In the genomic region with DNA sequence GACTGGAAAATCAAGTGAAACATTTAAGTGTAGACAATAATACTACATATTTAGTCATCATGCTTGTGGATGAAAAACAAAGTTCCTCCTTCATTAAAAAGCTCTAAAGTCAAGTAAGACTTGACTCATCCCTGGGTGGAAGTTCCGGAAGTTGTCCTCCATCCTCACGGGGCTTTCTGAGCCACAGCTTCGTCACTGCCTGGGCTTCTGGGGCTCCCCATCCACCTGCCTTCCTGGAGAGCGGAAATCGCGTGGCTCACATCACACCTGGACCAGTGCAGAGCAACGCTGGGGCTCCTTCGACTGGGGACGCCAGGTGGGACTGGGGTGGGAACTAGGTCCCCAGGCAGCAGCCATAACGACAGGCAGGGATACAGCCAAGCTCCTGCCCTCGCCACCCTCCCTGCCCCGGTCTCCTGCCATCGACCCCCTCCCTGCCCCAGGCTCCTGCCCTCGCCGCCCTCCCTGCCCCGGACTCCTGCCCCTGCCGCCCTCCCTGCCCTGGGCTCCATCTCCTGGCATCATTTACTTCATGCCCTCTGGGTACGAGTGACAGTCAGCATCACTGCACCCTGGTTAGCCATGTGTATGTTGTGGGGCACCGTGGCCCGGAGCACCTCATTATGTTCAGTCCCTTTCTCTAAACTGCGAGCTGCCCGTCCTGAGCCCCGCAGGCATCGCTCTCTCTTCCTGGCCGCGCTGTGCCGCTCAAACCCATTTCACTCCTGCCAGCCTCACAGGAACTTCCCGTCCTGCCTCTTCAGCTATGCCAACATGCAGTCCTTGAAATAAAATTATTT, we compare ENCODE assay signal across 23 cellular contexts. TPM values are rescaled to one million over a fixed set of nuclear protein-coding genes. Genes with fewer than 3 reads are reported as not detected.
DNase-seq lines count a peak whose midpoint lies in the region; ATAC-seq and TF ChIP-seq lines count a peak whose summit lies in the region.
"Had no signal": no experiment of that assay in that cellular context is flagged by ENCODE, and none has a peak within 500 bp of the region (broad histone marks: within the 10 kb centered on the region; RNA-seq: fewer than 3 reads in every experiment).

No MANE protein-coding gene starts in this region.

- POLR2A ChIA-PET in Panc1 (lab: Charles Lee), result no interaction called here

- in situ Hi-C loops in Panc1 (cut with HindIII; ENCODE audit: low pct_unique_long_range_greater_than_20kb, low sequenced_read_pairs), result no loop called here

- peak overlapping the region in 6 of 11 experiments; percentile 3 to 39 (median 32); a peak in 6 of 22 replicates for H3K4me2 ChIP-seq in BLaER1 treated with 17β-estradiol and CSF1 and Interleukin-3, amounts not matched to agents 10 nM and 100 nM
- H3K4me2 ChIP-seq: smooth muscle cell had no signal

- no peak overlapping the region for H3K4me3 Mint-ChIP-seq in immature natural killer cell
- H3K4me3 Mint-ChIP-seq in activated CD4-positive, alpha-beta T cell treated with anti-CD3 and anti-CD28 coated beads, Interleukin-2, amount 10 ng/mL, durations not matched to agents 24 days and 14 days, result no peak overlapping the region
- H3K4me3 Mint-ChIP-seq: activated naive CD8-positive, alpha-beta T cell treated with anti-CD3 and anti-CD28 coated beads, Interleukin-2, amount 50 U/mL, for 24 hours; CD4-positive, CD25-positive, alpha-beta regulatory T cell; effector memory CD8-positive, alpha-beta T cell; naive B cell had no signal

- no peak overlapping the region for H3K27ac Mint-ChIP-seq in immature natural killer cell
- no peak overlapping the region for H3K27ac Mint-ChIP-seq in activated CD4-positive, alpha-beta T cell treated with anti-CD3 and anti-CD28 coated beads, Interleukin-2, amount 10 ng/mL, durations not matched to agents 24 days and 14 days
- H3K27ac Mint-ChIP-seq: activated naive CD8-positive, alpha-beta T cell treated with anti-CD3 and anti-CD28 coated beads, Interleukin-2, amount 50 U/mL, for 24 hours; CD4-positive, CD25-positive, alpha-beta regulatory T cell; effector memory CD8-positive, alpha-beta T cell; naive B cell; progenitor cell of endocrine pancreas had no signal

- intact Hi-C loops in Panc1 (cut with micrococcal nuclease; ENCODE audit: unreplicated experiment), result no loop called here
- intact Hi-C loops in activated CD4-positive, alpha-beta T cell treated with anti-CD3 and anti-CD28 coated beads, Interleukin-2, amount 10 ng/mL, durations not matched to agents 24 days and 14 days (cut with micrococcal nuclease), result no loop called here

- no peak overlapping the region for H3K4me3 ChIP-seq in BLaER1 treated with 17β-estradiol and CSF1 and Interleukin-3, amounts not matched to agents 10 nM and 100 nM
- no peak overlapping the region for H3K4me3 ChIP-seq in Panc1 (ENCODE audit: low read depth in 2 of 2, low read length in 2 of 2)
- no peak overlapping the region for H3K4me3 ChIP-seq in coronary artery
- H3K4me3 ChIP-seq: heart right ventricle, smooth muscle cell had no signal

- H3K4me1 ChIP-seq in BLaER1 treated with 17β-estradiol and CSF1 and Interleukin-3, amounts not matched to agents 10 nM and 100 nM, result peaks cover 0 to 10% (median 6%) of the 10 kb centered on the region in 10 experiments; a peak in 10 of 20 replicates
- no peaks in the 10 kb centered on the region for H3K4me1 ChIP-seq in Panc1 (ENCODE audit: control insufficient read depth, insufficient read depth, low read length)
- H3K4me1 ChIP-seq: heart right ventricle had no signal

- ATAC-seq in Panc1 (0 out of 2 replicates have a peak, but pooled peaks have one; percentile 29), omental fat pad (ENCODE audit: low FRiP score) (no peak)
- ATAC-seq: activated naive CD8-positive, alpha-beta T cell treated with anti-CD3 and anti-CD28 coated beads, Interleukin-2, amount 50 U/mL, for 24 hours; effector memory CD8-positive, alpha-beta T cell had no signal

- no peaks in the 10 kb centered on the region for H3K9me3 ChIP-seq in BLaER1 treated with 17β-estradiol and CSF1 and Interleukin-3, amounts not matched to agents 10 nM and 100 nM (replicated peaks in 1 of 11)
- H3K9me3 ChIP-seq in Panc1 (ENCODE audit: control insufficient read depth, insufficient read depth, low read depth, low read length), result no peaks in the 10 kb centered on the region
- H3K9me3 ChIP-seq: heart right ventricle had no signal

- no peak overlapping the region; a peak in 1 of 22 replicates for H3K9ac ChIP-seq in BLaER1 treated with 17β-estradiol and CSF1 and Interleukin-3, amounts not matched to agents 10 nM and 100 nM

- TF ChIP-seq CTCF in Panc1 (IDR thresholded peaks at IDR 0.05), result no peak
- no peak for TF ChIP-seq CTCF in coronary artery (IDR thresholded peaks at IDR 0.05)
- TF ChIP-seq CTCF in omental fat pad (IDR thresholded peaks at IDR 0.05), result no peak

- no peaks in the 10 kb centered on the region; a peak in 1 of 22 replicates for H4K20me1 ChIP-seq in BLaER1 treated with 17β-estradiol and CSF1 and Interleukin-3, amounts not matched to agents 10 nM and 100 nM

- CTCF ChIA-PET in Panc1 (lab: Charles Lee), result no interaction called here

- H3K36me3 ChIP-seq in BLaER1 treated with 17β-estradiol and CSF1 and Interleukin-3, amounts not matched to agents 10 nM and 100 nM, result no peaks in the 10 kb centered on the region
- H3K36me3 ChIP-seq in Panc1 (ENCODE audit: control insufficient read depth, insufficient read depth, low read length), result no peaks in the 10 kb centered on the region

- no peaks in the 10 kb centered on the region for H3K36me3 Mint-ChIP-seq in immature natural killer cell
- H3K36me3 Mint-ChIP-seq in activated CD4-positive, alpha-beta T cell treated with anti-CD3 and anti-CD28 coated beads, Interleukin-2, amount 10 ng/mL, durations not matched to agents 24 days and 14 days (ENCODE audit: low read depth), result no peaks in the 10 kb centered on the region
- H3K36me3 Mint-ChIP-seq: CD4-positive, CD25-positive, alpha-beta regulatory T cell; naive B cell had no signal

- BruUV-seq in Panc1 (replicated peaks; lab: Mats Ljungman, UMichigan), result no TSS peak

- H3K27me3 ChIP-seq in BLaER1 treated with 17β-estradiol and CSF1 and Interleukin-3, amounts not matched to agents 10 nM and 100 nM, result no peaks in the 10 kb centered on the region
- H3K27me3 ChIP-seq in Panc1 (ENCODE audit: control insufficient read depth, insufficient read depth, low read length), result no peaks in the 10 kb centered on the region

- H3K4me1 Mint-ChIP-seq in immature natural killer cell, result no peaks in the 10 kb centered on the region
- H3K4me1 Mint-ChIP-seq in activated CD4-positive, alpha-beta T cell treated with anti-CD3 and anti-CD28 coated beads, Interleukin-2, amount 10 ng/mL, durations not matched to agents 24 days and 14 days, result no peaks in the 10 kb centered on the region
- H3K4me1 Mint-ChIP-seq: activated naive CD8-positive, alpha-beta T cell treated with anti-CD3 and anti-CD28 coated beads, Interleukin-2, amount 50 U/mL, for 24 hours; CD4-positive, CD25-positive, alpha-beta regulatory T cell; naive B cell had no signal

- DNase-seq in Panc1 (ENCODE audit: low read depth, low spot score), result no peak
- no peak for DNase-seq in coronary artery (ENCODE audit: low spot score)
- DNase-seq in omental fat pad (ENCODE audit: low spot score), result peak; percentile 15
- no peak for DNase-seq in NCI-H82 (lab: John Stamatoyannopoulos, UW)
- no peak for DNase-seq in immature natural killer cell
- DNase-seq in activated CD4-positive, alpha-beta T cell treated with anti-CD3 and anti-CD28 coated beads, Interleukin-2, amount 10 ng/mL, durations not matched to agents 24 days and 14 days, result no peak
- no peak for DNase-seq in amniotic stem cell (lab: John Stamatoyannopoulos, UW)
- DNase-seq: activated CD4-positive, alpha-beta T cell treated with anti-CD3 and anti-CD28 coated beads for 4 hours; activated naive CD8-positive, alpha-beta T cell treated with anti-CD3 and anti-CD28 coated beads, Interleukin-2, amount 50 U/mL, for 24 hours; CD4-positive, CD25-positive, alpha-beta regulatory T cell; DMS53; effector memory CD8-positive, alpha-beta T cell; heart right ventricle; KBM-7; naive B cell; NCI-H1092 treated with DMSO at 0.1 percent for 48 hours; NCI-H2107; NCI-H524 treated with DMSO at 0.1 percent for 48 hours; Right ventricle myocardium superior; SW 1271 had no signal

- peaks cover 0 to 14% (median 4%) of the 10 kb centered on the region in 3 donors for H3K27me3 Mint-ChIP-seq in immature natural killer cell (ENCODE audit: low read depth in 3 of 3)
- H3K27me3 Mint-ChIP-seq in activated CD4-positive, alpha-beta T cell treated with anti-CD3 and anti-CD28 coated beads, Interleukin-2, amount 10 ng/mL, durations not matched to agents 24 days and 14 days, result no peaks in the 10 kb centered on the region
- H3K27me3 Mint-ChIP-seq: CD4-positive, CD25-positive, alpha-beta regulatory T cell had no signal

- H3K27ac ChIP-seq in BLaER1 treated with 17β-estradiol and CSF1 and Interleukin-3, amounts not matched to agents 10 nM and 100 nM, result no peak overlapping the region
- no peak overlapping the region for H3K27ac ChIP-seq in Panc1 (ENCODE audit: low read length)
- peak overlapping the region; percentile 13 to 65 for H3K27ac ChIP-seq in coronary artery
- H3K27ac ChIP-seq: heart right ventricle had no signal

- H3K9me3 Mint-ChIP-seq in immature natural killer cell, result no peaks in the 10 kb centered on the region
- no peaks in the 10 kb centered on the region for H3K9me3 Mint-ChIP-seq in activated CD4-positive, alpha-beta T cell treated with anti-CD3 and anti-CD28 coated beads, Interleukin-2, amount 10 ng/mL, durations not matched to agents 24 days and 14 days
- H3K9me3 Mint-ChIP-seq: activated naive CD8-positive, alpha-beta T cell treated with anti-CD3 and anti-CD28 coated beads, Interleukin-2, amount 50 U/mL, for 24 hours; effector memory CD8-positive, alpha-beta T cell had no signal

RNA-seq across cellular contexts. Expression of gene THBS2, which starts 12.9 kb away (rescaled TPM):
- 0.05 TPM for total RNA-seq in Panc1 (2021; ENCODE audit: unreplicated experiment)
- 0.23 TPM for polyA plus RNA-seq in Panc1 (2012; ENCODE audit: insufficient read length)
- total RNA-seq in omental fat pad, result 100 to 1,000 TPM in 2 of 4 donors, 10 to 100 TPM in 2; 53.5 to 115 (median 93.8) TPM
- polyA plus RNA-seq in immature natural killer cell, result under 1 TPM in 2 of 3 donors, not detected in 1; 0.06 to 0.11 TPM
- not detected in 2 replicates for total RNA-seq in activated CD4-positive, alpha-beta T cell treated with anti-CD3 and anti-CD28 coated beads, Interleukin-2, amount 10 ng/mL, durations not matched to agents 24 days and 14 days
- total RNA-seq: CD4-positive, CD25-positive, alpha-beta regulatory T cell; progenitor cell of endocrine pancreas had no signal

Comparison
In these comparisons a context has a peak if more than half of its experiments do, and no peak if none do; other contexts are left out.
1. H3K27ac ChIP-seq: peak in coronary artery (2 of 2); none in BLaER1 treated with 17β-estradiol and CSF1 and Interleukin-3, amounts not matched to agents 10 nM and 100 nM (0 of 11) and Panc1 (single experiment).
2. RNA of gene THBS2, which starts 12.9 kb away (total RNA-seq): 53.5 to 115 TPM in omental fat pad; 0.05 TPM in Panc1 (single experiment) and not detected in activated CD4-positive, alpha-beta T cell treated with anti-CD3 and anti-CD28 coated beads, Interleukin-2, amount 10 ng/mL, durations not matched to agents 24 days and 14 days; every median in the first group is over 10 times any median in the second.